ENCODE assay signal across 1 cellular context in genomic region chr1:43011020-43011419, GRCh38.
TF ChIP-seq lines count a peak whose summit lies in the region.

No MANE protein-coding gene starts in this region.

TF ChIP-seq in K562, 482 proteins besides CTCF, POLR2A, EP300 and RAD21 (continued from another document and continues in another):
- TF ChIP-seq ZBTB11 (CRISPR knock-in tag; IDR thresholded peaks at IDR 0.05), result no peak
- TF ChIP-seq KDM4B (IDR thresholded peaks at IDR 0.05; ENCODE audit: borderline replicate concordance in 2 of 2, low read depth in 1 of 2), result no peak
- TF ChIP-seq ZNF239 (CRISPR knock-in tag; IDR thresholded peaks at IDR 0.05), result no peak
- no peak for TF ChIP-seq HOXB6 (CRISPR knock-in tag; IDR thresholded peaks at IDR 0.05; ENCODE audit: borderline replicate concordance)
- no peak for TF ChIP-seq TCF15 (CRISPR knock-in tag; IDR thresholded peaks at IDR 0.05)
- no peak for TF ChIP-seq ARID2 (IDR thresholded peaks at IDR 0.05)
- no peak for TF ChIP-seq ZNF212 (CRISPR knock-in tag; IDR thresholded peaks at IDR 0.05)
- TF ChIP-seq TCFL5 (CRISPR knock-in tag; conservative IDR thresholded peaks at IDR 0.05), result no peak
- TF ChIP-seq ZBTB2 (IDR thresholded peaks at IDR 0.05), result no peak
- no peak for TF ChIP-seq MGA (IDR thresholded peaks at IDR 0.05)
- no peak for TF ChIP-seq NFATC3 (IDR thresholded peaks at IDR 0.05)
- peak; percentile 49; the same call in 1 of the 2 replicates for TF ChIP-seq SOX6 (IDR thresholded peaks at IDR 0.05)
- TF ChIP-seq POLR3A (IDR thresholded peaks at IDR 0.05; ENCODE audit: borderline replicate concordance, extremely low read depth, insufficient read depth, insufficient read length), result no peak
- peak in 1 of 2 experiments; percentile 40; a peak in 1 of 4 replicates for TF ChIP-seq TRIM24 (IDR thresholded peaks at IDR 0.05)
- TF ChIP-seq ZNF830 (CRISPR knock-in tag; IDR thresholded peaks at IDR 0.05), result no peak
- TF ChIP-seq ZFPM2 (CRISPR knock-in tag; IDR thresholded peaks at IDR 0.05), result no peak
- TF ChIP-seq ZNF224 (CRISPR knock-in tag; IDR thresholded peaks at IDR 0.05), result no peak
- no peak for TF ChIP-seq ZNF644 (tag; IDR thresholded peaks at IDR 0.05; ENCODE audit: low read depth)
- peak; percentile 13; the same call in 1 of the 2 replicates for TF ChIP-seq BCOR (IDR thresholded peaks at IDR 0.05)
- no peak for TF ChIP-seq ZNF121 (CRISPR knock-in tag; conservative IDR thresholded peaks at IDR 0.05)
- TF ChIP-seq ATF6 (CRISPR knock-in tag; IDR thresholded peaks at IDR 0.05), result no peak
- no peak for TF ChIP-seq ZNF445 (CRISPR knock-in tag; IDR thresholded peaks at IDR 0.05; ENCODE audit: low read depth)
- TF ChIP-seq L3MBTL2 (IDR thresholded peaks at IDR 0.05), result no peak; the same call in 1 of the 2 replicates
- TF ChIP-seq ZSCAN29 (IDR thresholded peaks at IDR 0.05), result no peak
- no peak for TF ChIP-seq HEY1 (CRISPR knock-in tag; IDR thresholded peaks at IDR 0.05; ENCODE audit: borderline replicate concordance)
- TF ChIP-seq STAT5A (IDR thresholded peaks at IDR 0.05; ENCODE audit: borderline replicate concordance, low read length), result no peak
- no peak for TF ChIP-seq FOS (IDR thresholded peaks at IDR 0.05; ENCODE audit: extremely low read depth, insufficient read length)
- no peak for TF ChIP-seq ZNF384 (IDR thresholded peaks at IDR 0.05; ENCODE audit: low read depth, low read length)
- TF ChIP-seq KAT2B (IDR thresholded peaks at IDR 0.05; ENCODE audit: low read depth, low read length), result no peak
- no peak for TF ChIP-seq ETV1 (tag; conservative IDR thresholded peaks at IDR 0.05; ENCODE audit: low read depth)
- no peak for TF ChIP-seq KDM5B (IDR thresholded peaks at IDR 0.05; ENCODE audit: insufficient replicate concordance, low read depth, low read length)
- no peak for TF ChIP-seq TFAP4 (CRISPR knock-in tag; IDR thresholded peaks at IDR 0.05; ENCODE audit: borderline replicate concordance)
- no peak for TF ChIP-seq KAT8 (IDR thresholded peaks at IDR 0.05; ENCODE audit: low read depth)
- no peak for TF ChIP-seq EP400 (IDR thresholded peaks at IDR 0.05)
- TF ChIP-seq TBP (optimal IDR thresholded peaks at IDR 0.05; ENCODE audit: low read depth, low read length), result no peak
- TF ChIP-seq YBX1 (IDR thresholded peaks at IDR 0.05), result no peak
- TF ChIP-seq CUX1 (CRISPR knock-in tag; IDR thresholded peaks at IDR 0.05), result no peak
- TF ChIP-seq HDAC1 (IDR thresholded peaks at IDR 0.05), result 0 out of 4 replicates have a peak, but pooled peaks of 1 of the 2 experiments have one; percentile 25
